ENCODE assay signal across 2 cellular contexts in genomic region chr11:47500121-47500520, GRCh38.
TF ChIP-seq lines count a peak whose summit lies in the region.

No MANE protein-coding gene starts in this region.

TF ChIP-seq in liver, 16 proteins besides CTCF, POLR2A, EP300 and RAD21:
- no peak for TF ChIP-seq RXRA (IDR thresholded peaks at IDR 0.05)
- TF ChIP-seq SP1 (IDR thresholded peaks at IDR 0.05), result no peak
- TF ChIP-seq FOXA2 (IDR thresholded peaks at IDR 0.05), result no peak
- TF ChIP-seq HNF4G (IDR thresholded peaks at IDR 0.05), result no peak
- TF ChIP-seq HNF4A (conservative IDR thresholded peaks at IDR 0.05), result no peak
- no peak for TF ChIP-seq GABPA (IDR thresholded peaks at IDR 0.05 in 1 of 2, conservative IDR thresholded peaks at IDR 0.05 in 1 of 2)
- TF ChIP-seq REST (IDR thresholded peaks at IDR 0.05), result no peak
- TF ChIP-seq ZBTB33 (IDR thresholded peaks at IDR 0.05), result no peak
- no peak for TF ChIP-seq TAF1 (conservative IDR thresholded peaks at IDR 0.05)
- no peak for TF ChIP-seq YY1 (IDR thresholded peaks at IDR 0.05)
- no peak for TF ChIP-seq FOXA1 (IDR thresholded peaks at IDR 0.05)
- no peak for TF ChIP-seq EGR1 (IDR thresholded peaks at IDR 0.05; ENCODE audit: low read depth in 2 of 2)
- no peak for TF ChIP-seq MAX (IDR thresholded peaks at IDR 0.05)
- TF ChIP-seq NR2F2 (IDR thresholded peaks at IDR 0.05), result no peak
- TF ChIP-seq JUND (IDR thresholded peaks at IDR 0.05), result no peak
- TF ChIP-seq ATF3 (IDR thresholded peaks at IDR 0.05), result no peak

TF ChIP-seq in HepG2, 621 proteins besides CTCF, POLR2A, EP300 and RAD21:
- TF ChIP-seq ZNF451 (CRISPR knock-in tag; IDR thresholded peaks at IDR 0.05), result no peak
- TF ChIP-seq ZNF7 (CRISPR knock-in tag; IDR thresholded peaks at IDR 0.05), result no peak
- no peak for TF ChIP-seq ATRX (CRISPR knock-in tag; IDR thresholded peaks at IDR 0.05; ENCODE audit: borderline replicate concordance)
- no peak for TF ChIP-seq ZNF510 (CRISPR knock-in tag; IDR thresholded peaks at IDR 0.05; ENCODE audit: low read depth)
- TF ChIP-seq PAF1 (CRISPR knock-in tag; IDR thresholded peaks at IDR 0.05), result no peak
